8 cellular contexts compared by ENCODE assay signal in the genomic region with DNA sequence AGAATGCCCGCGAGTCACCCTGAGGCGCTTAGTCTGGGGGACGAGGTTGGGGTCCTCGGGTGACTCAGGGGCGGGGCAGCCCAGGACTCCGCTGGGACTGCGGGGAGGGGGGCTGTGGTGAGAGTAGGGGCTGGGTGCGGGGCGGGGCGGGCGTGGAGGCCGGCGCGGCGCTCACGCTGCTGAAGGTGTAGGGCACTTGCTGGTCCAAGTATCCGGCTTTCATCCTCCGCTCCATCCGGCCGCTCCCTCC. TPM values are rescaled to one million over a fixed set of nuclear protein-coding genes. Genes with fewer than 3 reads are reported as not detected.
DNase-seq lines count a peak whose midpoint lies in the region; ATAC-seq lines count a peak whose summit lies in the region.

No MANE protein-coding gene starts in this region.

- peak; percentile 77 for DNase-seq in ELR (ENCODE audit: low read depth)
- DNase-seq in stimulated activated CD8-positive, alpha-beta memory T cell treated with anti-CD3 and anti-CD28 coated beads, Interleukin-4, amount 100 ng/mL, for 24 hours (ENCODE audit: low read depth): peak; percentile 12
- no peak for DNase-seq in cerebellar nuclear complex (lab: John Stamatoyannopoulos, UW)

- H3K4me3 Mint-ChIP-seq in IgD-negative memory B cell: peak overlapping the region; percentile 79 to 86 (median 84)
- H3K4me3 Mint-ChIP-seq in activated naive CD8-positive, alpha-beta T cell: peak overlapping the region; percentile 74

- no peaks in the 10 kb centered on the region for H3K36me3 Mint-ChIP-seq in IgD-negative memory B cell
- no peaks in the 10 kb centered on the region for H3K36me3 Mint-ChIP-seq in activated naive CD8-positive, alpha-beta T cell

- ATAC-seq in GM18520 (IDR thresholded peaks at IDR 0.05; ENCODE audit: unreplicated experiment) (no peak), HG03469 (IDR thresholded peaks at IDR 0.05; ENCODE audit: unreplicated experiment) (no peak)

- peak overlapping the region in 1 of 3 donors; percentile 76 for H3K27ac Mint-ChIP-seq in IgD-negative memory B cell
- no peak overlapping the region for H3K27ac Mint-ChIP-seq in activated naive CD8-positive, alpha-beta T cell

- peaks cover 36% of the 10 kb centered on the region for H3K27me3 Mint-ChIP-seq in IgD-negative memory B cell
- peaks cover 24% of the 10 kb centered on the region for H3K27me3 Mint-ChIP-seq in activated naive CD8-positive, alpha-beta T cell

- peak overlapping the region; percentile 82 for H3K4me3 ChIP-seq in iPS-11a (ENCODE audit: low read depth, low read length)

- peaks cover 9 to 16% (median 14%) of the 10 kb centered on the region in 3 donors for H3K4me1 Mint-ChIP-seq in IgD-negative memory B cell
- peaks cover 18% of the 10 kb centered on the region for H3K4me1 Mint-ChIP-seq in activated naive CD8-positive, alpha-beta T cell (ENCODE audit: low read depth)

- H3K9me3 Mint-ChIP-seq in IgD-negative memory B cell: no peaks in the 10 kb centered on the region
- no peaks in the 10 kb centered on the region for H3K9me3 Mint-ChIP-seq in activated naive CD8-positive, alpha-beta T cell (ENCODE audit: low read depth)

RNA-seq across cellular contexts. Expression of gene ETV4, which starts 0.8 kb away (rescaled TPM):
- polyA plus RNA-seq in IgD-negative memory B cell: not detected

Comparison
In these comparisons a context has a peak if more than half of its experiments do, and no peak if none do; other contexts are left out.
1. DNase-seq: peak in ELR (single experiment) and stimulated activated CD8-positive, alpha-beta memory T cell treated with anti-CD3 and anti-CD28 coated beads, Interleukin-4, amount 100 ng/mL, for 24 hours (single experiment); none in cerebellar nuclear complex (0 of 2).